Comparison of ENCODE assay signal across 1 cellular context in genomic region chr2:231056453-231057416, GRCh38.
TF ChIP-seq lines count a peak whose summit lies in the region.

PSMD1 (plus strand) TSS chr2:231056867; CDS start chr2:231057026, 159 bp downstream.

TF ChIP-seq in HepG2, 621 proteins besides CTCF, POLR2A, EP300 and RAD21 (continued from another document and continues in another):
- TF ChIP-seq GRHL1 (CRISPR knock-in tag; conservative IDR thresholded peaks at IDR 0.05) (no peak), ELF1 (CRISPR knock-in tag; IDR thresholded peaks at IDR 0.05) (peak; percentile 63), CEBPG (CRISPR knock-in tag; IDR thresholded peaks at IDR 0.05) (peak; percentile 68), TRAFD1 (CRISPR knock-in tag; IDR thresholded peaks at IDR 0.05; ENCODE audit: borderline replicate concordance) (no peak), ZNF75D (CRISPR knock-in tag; IDR thresholded peaks at IDR 0.05; ENCODE audit: borderline replicate concordance) (no peak), TFDP1 (CRISPR knock-in tag; IDR thresholded peaks at IDR 0.05; ENCODE audit: borderline replicate concordance) (peak; percentile 71; the same call in 1 of the 2 replicates), ZNF747 (CRISPR knock-in tag; IDR thresholded peaks at IDR 0.05; ENCODE audit: borderline replicate concordance) (peak; percentile 55; the same call in 1 of the 2 replicates), ADNP (CRISPR knock-in tag; IDR thresholded peaks at IDR 0.05) (no peak), SUZ12 (IDR thresholded peaks at IDR 0.05; ENCODE audit: low read depth, low read length) (no peak), ZBTB49 (CRISPR knock-in tag; IDR thresholded peaks at IDR 0.05; ENCODE audit: borderline replicate concordance) (peak; percentile 18; the same call in 1 of the 2 replicates), AGO2 (optimal IDR thresholded peaks at IDR 0.05; ENCODE audit: low read depth, low read length) (peak; percentile 85), FOXO1 (CRISPR knock-in tag; IDR thresholded peaks at IDR 0.05) (peak; percentile 18; the same call in 1 of the 2 replicates), EED (CRISPR knock-in tag; IDR thresholded peaks at IDR 0.05) (peak; percentile 75; the same call in 1 of the 2 replicates), HMG20A (CRISPR knock-in tag; IDR thresholded peaks at IDR 0.05; ENCODE audit: borderline replicate concordance) (no peak), PHF20 (CRISPR knock-in tag; IDR thresholded peaks at IDR 0.05) (peak; percentile 90), ZSCAN31 (CRISPR knock-in tag; IDR thresholded peaks at IDR 0.05; ENCODE audit: low read depth) (no peak; the same call in none of the 2 replicates), GMEB2 (CRISPR knock-in tag; IDR thresholded peaks at IDR 0.05; ENCODE audit: low read depth) (peak; percentile 56), PAWR (CRISPR knock-in tag; IDR thresholded peaks at IDR 0.05; ENCODE audit: borderline replicate concordance) (peak; percentile 11; the same call in 1 of the 2 replicates), GPBP1L1 (CRISPR knock-in tag; IDR thresholded peaks at IDR 0.05) (no peak), SP2 (CRISPR knock-in tag; IDR thresholded peaks at IDR 0.05) (peak; percentile 9; the same call in 1 of the 2 replicates), ZNF770 (CRISPR knock-in tag; IDR thresholded peaks at IDR 0.05) (peak; percentile 48), ZNF24 (IDR thresholded peaks at IDR 0.05) (no peak), ZNF589 (CRISPR knock-in tag; conservative IDR thresholded peaks at IDR 0.05) (0 out of 2 replicates have a peak, but pooled peaks have one; percentile 69), ZNF543 (CRISPR knock-in tag; IDR thresholded peaks at IDR 0.05) (peak; percentile 64), THAP8 (CRISPR knock-in tag; IDR thresholded peaks at IDR 0.05; ENCODE audit: borderline replicate concordance) (0 out of 2 replicates have a peak, but pooled peaks have one; percentile 53), ZNF878 (CRISPR knock-in tag; IDR thresholded peaks at IDR 0.05) (no peak), U2AF2 (IDR thresholded peaks at IDR 0.05; ENCODE audit: low read depth, low read length) (0 out of 2 replicates have a peak, but pooled peaks have one; percentile 39), ZNF703 (CRISPR knock-in tag; IDR thresholded peaks at IDR 0.05; ENCODE audit: borderline replicate concordance) (0 out of 2 replicates have a peak, but pooled peaks have one; percentile 65), ZNF136 (CRISPR knock-in tag; IDR thresholded peaks at IDR 0.05; ENCODE audit: low read depth) (peak; percentile 86; the same call in 1 of the 2 replicates), BATF2 (CRISPR knock-in tag; IDR thresholded peaks at IDR 0.05) (no peak), GTF2F1 (IDR thresholded peaks at IDR 0.05; ENCODE audit: low read length) (0 out of 2 replicates have a peak, but pooled peaks have one; percentile 11), TOPORS (CRISPR knock-in tag; IDR thresholded peaks at IDR 0.05) (peak; percentile 56; the same call in 1 of the 2 replicates), THAP9 (CRISPR knock-in tag; IDR thresholded peaks at IDR 0.05; ENCODE audit: borderline replicate concordance) (peak; percentile 93), FOXK2 (IDR thresholded peaks at IDR 0.05) (peak; percentile 49; the same call in 1 of the 2 replicates)
